In genomic region chr11:8794677-8795103, GRCh38 we compare ENCODE assay signal across 10 cellular contexts.
DNase-seq lines count a peak whose midpoint lies in the region; ATAC-seq, FAIRE-seq and TF ChIP-seq lines count a peak whose summit lies in the region.
"Had no signal": no experiment of that assay in that cellular context is flagged by ENCODE, and none has a peak within 500 bp of the region (broad histone marks: within the 10 kb centered on the region; RNA-seq: fewer than 3 reads in every experiment).

No MANE protein-coding gene starts in this region.

- WGBS in aorta, 2 donors = 74 to 80% methylated on average over 2 of the region's 2 CpGs

- H3K4me3 ChIP-seq in breast epithelium (no peak overlapping the region), astrocyte of the cerebellum (ENCODE audit: low read depth, low read length) (no peak overlapping the region), kidney (ENCODE audit: low read length in 2 of 2) (no peak overlapping the region), aorta (ENCODE audit: low read length in 2 of 2) (no peak overlapping the region)

- TF ChIP-seq CTCF in breast epithelium (IDR thresholded peaks at IDR 0.05) = no peak
- no peak for TF ChIP-seq CTCF in MCF 10A (IDR thresholded peaks at IDR 0.05; ENCODE audit: unreplicated experiment)
- TF ChIP-seq CTCF in astrocyte of the cerebellum (IDR thresholded peaks at IDR 0.05; ENCODE audit: low read depth, low read length, missing control alignments) = peak; percentile 12
- peak; percentile 24 for TF ChIP-seq CTCF in kidney (IDR thresholded peaks at IDR 0.05; ENCODE audit: borderline replicate concordance, extremely low read depth, insufficient read depth)

- no peak for TF ChIP-seq POLR2A in breast epithelium (IDR thresholded peaks at IDR 0.05)

- intact Hi-C loops in breast epithelium (cut with DNase I; ENCODE audit: low total_unique reads) (no loop called here), MCF 10A (cut with micrococcal nuclease) (no loop called here), kidney (cut with DNase I) (no loop called here), aorta (cut with DNase I) (no loop called here)

- H3K9me3 Mint-ChIP-seq in MCF 10A (ENCODE audit: unreplicated experiment) = peaks cover 6% of the 10 kb centered on the region

- DNase-seq in breast epithelium (ENCODE audit: low spot score in 2 of 2) = no peak
- no peak for DNase-seq in MCF 10A (ENCODE audit: unreplicated experiment)
- DNase-seq in astrocyte of the cerebellum (ENCODE audit: low read depth) = no peak
- no peak for DNase-seq in kidney
- DNase-seq in NCI-H1092 (lab: John Stamatoyannopoulos, UW) = no peak
- no peak for DNase-seq in aorta
- DNase-seq in NCI-H748 (lab: John Stamatoyannopoulos, UW; ENCODE audit: unreplicated experiment) = no peak
- DNase-seq: activated CD8-positive, alpha-beta T cell treated with anti-CD3 and anti-CD28 coated beads, Interleukin-2, amount 10 ng/mL, durations not matched to agents 7 days and 5 days; NCI-H510A treated with DMSO at 0.1 percent for 48 hours had no signal

- no peak overlapping the region for H3K27ac Mint-ChIP-seq in MCF 10A (ENCODE audit: low read depth, unreplicated experiment)
- H3K27ac Mint-ChIP-seq: activated CD8-positive, alpha-beta T cell treated with anti-CD3 and anti-CD28 coated beads, Interleukin-2, amount 10 ng/mL, durations not matched to agents 7 days and 5 days had no signal

- no peak overlapping the region for H3K9ac ChIP-seq in kidney (ENCODE audit: low read length in 2 of 2)

- peaks cover 19% of the 10 kb centered on the region for H3K4me1 Mint-ChIP-seq in MCF 10A (ENCODE audit: insufficient read depth, unreplicated experiment)

- no peak for FAIRE-seq in kidney (lab: Jason Lieb, UNC)

- in situ Hi-C loops in astrocyte of the cerebellum (cut with HindIII; ENCODE audit: low sequenced_read_pairs) = no loop called here

- POLR2A ChIA-PET in MCF 10A (lab: Yijun Ruan, JAX) = interaction anchor here (1.0 kb wide), 1 partner anchor 16 kb away, joined by 3 read pairs; no protein-coding TSS in a partner anchor

- H3K27me3 ChIP-seq in breast epithelium (no peaks in the 10 kb centered on the region), aorta (ENCODE audit: control insufficient read depth in 1 of 2, insufficient read depth in 2 of 2, low read length in 1 of 2) (no peaks in the 10 kb centered on the region)

- H3K27me3 Mint-ChIP-seq in MCF 10A (ENCODE audit: insufficient read depth, unreplicated experiment) = no peaks in the 10 kb centered on the region

- H3K36me3 ChIP-seq in breast epithelium (no peaks in the 10 kb centered on the region), kidney (ENCODE audit: control insufficient read depth in 1 of 2, insufficient read depth in 2 of 2, low read length in 2 of 2) (no peaks in the 10 kb centered on the region), aorta (ENCODE audit: control insufficient read depth in 1 of 2, insufficient read depth in 2 of 2, low read length in 1 of 2) (peaks cover 0 to 4% of the 10 kb centered on the region in 2 donors)

- no peak overlapping the region for H3K4me3 Mint-ChIP-seq in MCF 10A (ENCODE audit: unreplicated experiment)
- H3K4me3 Mint-ChIP-seq: activated CD8-positive, alpha-beta T cell treated with anti-CD3 and anti-CD28 coated beads, Interleukin-2, amount 10 ng/mL, durations not matched to agents 7 days and 5 days had no signal

- H3K4me1 ChIP-seq in breast epithelium (no peaks in the 10 kb centered on the region), kidney (ENCODE audit: control insufficient read depth in 1 of 2, insufficient read depth in 1 of 2, low read depth in 1 of 2, low read length in 2 of 2) (peaks cover 0 to 2% of the 10 kb centered on the region in 2 donors), aorta (ENCODE audit: control insufficient read depth in 1 of 2, insufficient read depth in 2 of 2, low read length in 2 of 2) (peaks cover 0 to 6% of the 10 kb centered on the region in 2 donors)

- H3K27ac ChIP-seq in breast epithelium (peak overlapping the region; percentile 2 to 48), kidney (ENCODE audit: low read depth in 2 of 2, low read length in 2 of 2) (no peak overlapping the region), aorta (ENCODE audit: low read depth in 1 of 2, low read length in 2 of 2) (no peak overlapping the region)

- peaks cover 23% of the 10 kb centered on the region for H3K36me3 Mint-ChIP-seq in MCF 10A (ENCODE audit: insufficient read depth, unreplicated experiment)

- no TSS peak for BruUV-seq in MCF 10A (replicated peaks; lab: Mats Ljungman, UMichigan)

- CTCF ChIA-PET in MCF 10A (lab: Yijun Ruan, JAX) = no interaction called here

- H3K9me3 ChIP-seq in breast epithelium (no peaks in the 10 kb centered on the region), kidney (ENCODE audit: control insufficient read depth in 1 of 2, low read length in 2 of 2) (no peaks in the 10 kb centered on the region), aorta (ENCODE audit: control insufficient read depth, low read length) (no peaks in the 10 kb centered on the region)

- ATAC-seq in aorta (ENCODE audit: low FRiP score) = no peak
- ATAC-seq in HG03460 (IDR thresholded peaks at IDR 0.05; ENCODE audit: unreplicated experiment) = no peak
- ATAC-seq: activated CD8-positive, alpha-beta T cell treated with anti-CD3 and anti-CD28 coated beads, Interleukin-2, amount 10 ng/mL, durations not matched to agents 7 days and 5 days had no signal

Comparison
In these comparisons a context has a peak if more than half of its experiments do, and no peak if none do; other contexts are left out.
1. H3K27ac ChIP-seq: peak in breast epithelium (2 of 2); none in kidney (0 of 2) and aorta (0 of 2).
2. CTCF ChIP-seq: peak in astrocyte of the cerebellum (single experiment) and kidney (single experiment); none in breast epithelium (0 of 3) and MCF 10A (single experiment).